Comparison of ENCODE assay signal across 8 cellular contexts in the genomic region with DNA sequence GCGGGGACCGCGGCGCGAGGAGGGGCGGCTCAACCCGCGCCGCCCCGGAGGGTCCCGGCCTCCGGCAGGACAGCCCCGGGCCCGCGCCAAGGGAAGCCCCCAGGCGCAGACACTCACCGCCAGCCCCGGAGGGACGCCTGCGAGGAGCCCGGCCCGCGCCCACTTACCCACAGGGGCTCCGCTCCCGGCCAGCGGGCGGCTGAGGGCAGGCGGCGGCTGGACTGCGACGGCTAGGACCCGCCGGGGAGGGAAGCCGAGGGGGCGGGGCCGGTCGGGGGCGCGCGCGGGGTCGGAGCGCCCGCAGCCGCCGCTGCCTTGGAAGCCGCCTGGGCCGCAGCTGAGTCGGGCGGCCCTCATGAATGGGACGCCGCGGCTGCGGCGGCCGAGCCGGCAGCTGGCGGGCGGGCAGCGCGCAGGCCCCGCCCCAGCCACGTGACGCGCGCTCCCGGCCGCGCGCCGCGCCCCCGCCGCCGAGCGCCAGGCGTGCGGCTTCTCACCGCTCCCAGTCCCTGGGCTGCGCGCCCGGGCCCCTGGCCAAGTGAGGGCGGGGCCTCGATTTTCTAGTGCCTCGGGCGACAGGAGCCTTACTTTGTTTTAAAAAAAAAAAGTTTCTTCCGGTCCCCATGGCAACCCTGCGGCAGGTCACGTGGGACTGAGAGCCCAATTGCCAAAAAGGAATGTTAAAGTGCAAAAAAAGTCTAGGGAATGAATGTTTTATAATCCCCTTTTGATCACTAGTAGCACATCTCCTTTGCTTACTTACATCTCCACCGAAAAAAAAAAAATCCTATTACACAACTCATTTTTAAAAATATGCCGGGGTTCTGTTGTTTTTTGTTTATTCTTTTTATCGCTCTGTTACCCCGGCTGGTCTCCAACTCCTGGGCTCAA. TPM values are rescaled to one million over a fixed set of nuclear protein-coding genes. Genes with fewer than 3 reads are reported as not detected.
A peak's percentile ranks its signal among the peaks of the same experiment; 100 is the strongest.
DNase-seq lines count a peak whose midpoint lies in the region; ATAC-seq and TF ChIP-seq lines count a peak whose summit lies in the region.

A gene with protein sequence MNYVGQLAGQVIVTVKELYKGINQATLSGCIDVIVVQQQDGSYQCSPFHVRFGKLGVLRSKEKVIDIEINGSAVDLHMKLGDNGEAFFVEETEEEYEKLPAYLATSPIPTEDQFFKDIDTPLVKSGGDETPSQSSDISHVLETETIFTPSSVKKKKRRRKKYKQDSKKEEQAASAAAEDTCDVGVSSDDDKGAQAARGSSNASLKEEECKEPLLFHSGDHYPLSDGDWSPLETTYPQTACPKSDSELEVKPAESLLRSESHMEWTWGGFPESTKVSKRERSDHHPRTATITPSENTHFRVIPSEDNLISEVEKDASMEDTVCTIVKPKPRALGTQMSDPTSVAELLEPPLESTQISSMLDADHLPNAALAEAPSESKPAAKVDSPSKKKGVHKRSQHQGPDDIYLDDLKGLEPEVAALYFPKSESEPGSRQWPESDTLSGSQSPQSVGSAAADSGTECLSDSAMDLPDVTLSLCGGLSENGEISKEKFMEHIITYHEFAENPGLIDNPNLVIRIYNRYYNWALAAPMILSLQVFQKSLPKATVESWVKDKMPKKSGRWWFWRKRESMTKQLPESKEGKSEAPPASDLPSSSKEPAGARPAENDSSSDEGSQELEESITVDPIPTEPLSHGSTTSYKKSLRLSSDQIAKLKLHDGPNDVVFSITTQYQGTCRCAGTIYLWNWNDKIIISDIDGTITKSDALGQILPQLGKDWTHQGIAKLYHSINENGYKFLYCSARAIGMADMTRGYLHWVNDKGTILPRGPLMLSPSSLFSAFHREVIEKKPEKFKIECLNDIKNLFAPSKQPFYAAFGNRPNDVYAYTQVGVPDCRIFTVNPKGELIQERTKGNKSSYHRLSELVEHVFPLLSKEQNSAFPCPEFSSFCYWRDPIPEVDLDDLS (minus strand): TSS at position 225 of the 891 bp plus-strand sequence. CDS start 52,304 bp downstream, outside the sequence.

- peaks cover 14 to 19% of the 10 kb centered on the region in 2 experiments for H3K4me1 Mint-ChIP-seq in H9
- H3K4me1 Mint-ChIP-seq in natural killer cell, result peaks cover 33 to 39% of the 10 kb centered on the region in 2 donors

- WGBS in H9 (ENCODE audit: extremely low coverage, insufficient read length, low lambda C conversion rate), result no CpG with 5 or more reads among the region's 93 CpGs

- no peak within 1 kb of the TSS for H2BK20ac ChIP-seq in H9 (ENCODE audit: low read depth, low read length, poor library complexity, severe bottlenecking)

- peak within 1 kb of the TSS; percentile 27 for H3K14ac ChIP-seq in H9 (ENCODE audit: insufficient read depth, low read length)

- H3K27ac Mint-ChIP-seq in H9, result peak within 1 kb of the TSS; percentile 92 to 96 (median 96)
- peak within 1 kb of the TSS; percentile 88 for H3K27ac Mint-ChIP-seq in natural killer cell

- no peaks in the 10 kb centered on the region for H3K27me3 ChIP-seq in H9 (ENCODE audit: insufficient read depth, low read length)

- peaks cover 4% of the 10 kb centered on the region for H3K23me2 ChIP-seq in H9 (ENCODE audit: insufficient read length, low read depth, low read length, poor library complexity, severe bottlenecking)

- H3T11ph ChIP-seq in H9 (ENCODE audit: low read length), result no peak within 1 kb of the TSS

- peak; percentile 38; the same call in 1 of the 2 replicates for TF ChIP-seq POLR2A in Raji (IDR thresholded peaks at IDR 0.05; ENCODE audit: insufficient read depth, low read depth, low read length)

- peak within 1 kb of the TSS; percentile 86 to 95 for H3K4me3 Mint-ChIP-seq in H9
- H3K4me3 Mint-ChIP-seq in natural killer cell, result peak within 1 kb of the TSS; percentile 95

- H3K36me3 Mint-ChIP-seq in H9 (ENCODE audit: insufficient read depth in 1 of 3, low read depth in 3 of 3), result peaks cover 13 to 34% (median 16%) of the 10 kb centered on the region in 3 experiments
- H3K36me3 Mint-ChIP-seq in natural killer cell, result peaks cover 7% of the 10 kb centered on the region

- no peak within 1 kb of the TSS for H2AK5ac ChIP-seq in H9 (ENCODE audit: insufficient read length, low read length)

- H4K91ac ChIP-seq in H9 (ENCODE audit: insufficient read length, low read depth, low read length), result no peak within 1 kb of the TSS

- no peak within 1 kb of the TSS for H2BK12ac ChIP-seq in H9 (ENCODE audit: insufficient read length, low read depth, low read length)

- ATAC-seq in natural killer cell, result peak; percentile 87 to 94 (median 89)

- H4K8ac ChIP-seq in H9 (replicated peaks; ENCODE audit: insufficient read length, low read depth, low read length), result no peak within 1 kb of the TSS

- no peak within 1 kb of the TSS for H2BK15ac ChIP-seq in H9 (ENCODE audit: low read depth, low read length)

- no peaks in the 10 kb centered on the region for H3K79me2 ChIP-seq in H9 (ENCODE audit: insufficient read depth, low read length)

- H3K56ac ChIP-seq in H9 (ENCODE audit: insufficient read length, low read depth, low read length), result no peak within 1 kb of the TSS

- H3K9ac ChIP-seq in H9 (ENCODE audit: extremely low read depth, insufficient read length, low read length), result peak within 1 kb of the TSS; percentile 78

- no peak within 1 kb of the TSS for H3K4ac ChIP-seq in H9 (ENCODE audit: low read depth, low read length)

- no peak within 1 kb of the TSS for H3K18ac ChIP-seq in H9 (ENCODE audit: insufficient read length, low read depth, low read length)

- no peaks in the 10 kb centered on the region; a peak in 1 of 5 replicates for H3K9me3 Mint-ChIP-seq in H9
- no peaks in the 10 kb centered on the region for H3K9me3 Mint-ChIP-seq in natural killer cell

- H4K20me1 ChIP-seq in H9 (ENCODE audit: control insufficient read depth, insufficient read depth, insufficient read length), result no peaks in the 10 kb centered on the region

- H3K4me1 ChIP-seq in H9 (ENCODE audit: insufficient read depth, low read length), result no peaks in the 10 kb centered on the region

- no peak within 1 kb of the TSS for H2AFZ ChIP-seq in H9 (ENCODE audit: low read length)

- DNase-seq in ELR (ENCODE audit: low read depth) (peak; percentile 96), H9 (peak; percentile 96), M059J (ENCODE audit: low read depth) (peak; percentile 94), fibroblast of peridontal ligament (ENCODE audit: extremely low read depth) (peak; percentile 96), natural killer cell (peak; percentile 92)
- peak; percentile 92 for DNase-seq in activated T-helper 9 cell treated with anti-CD3 and anti-CD28 coated beads, Interleukin-2, amount 50 U/mL, for 16 hours (ENCODE audit: low read depth)
- DNase-seq in stimulated activated naive CD4-positive, alpha-beta T cell (lab: John Stamatoyannopoulos, UW), result peak; percentile 88 to 97 (median 95)

- no peak within 1 kb of the TSS for H2BK120ac ChIP-seq in H9 (ENCODE audit: low read depth, low read length, poor library complexity, severe bottlenecking)

- H4K5ac ChIP-seq in H9 (ENCODE audit: insufficient read length, low read depth, low read length), result no peak within 1 kb of the TSS

- no peaks in the 10 kb centered on the region for H3K9me3 ChIP-seq in H9 (ENCODE audit: control insufficient read depth, low read depth, low read length)

- H2BK5ac ChIP-seq in H9 (ENCODE audit: insufficient read length, low read length), result no peak within 1 kb of the TSS

- peaks cover 3% of the 10 kb centered on the region for H3K27me3 Mint-ChIP-seq in H9 (ENCODE audit: low read depth)
- H3K27me3 Mint-ChIP-seq in natural killer cell (ENCODE audit: low read depth in 2 of 2), result no peaks in the 10 kb centered on the region

- H3K4me2 ChIP-seq in H9 (ENCODE audit: insufficient read depth, insufficient read length, low read length), result peak within 1 kb of the TSS; percentile 76

- intact Hi-C loops in natural killer cell (cut with micrococcal nuclease), result loop anchor here (1.0 to 2.0 kb wide), 3 partner anchors 40 to 234 kb away; partner anchors contain the start of gene MYL12A

- peaks cover 2% of the 10 kb centered on the region for H3K79me1 ChIP-seq in H9 (ENCODE audit: insufficient read depth, low read depth, low read length, poor library complexity, severe bottlenecking)

- no peak within 1 kb of the TSS for H3K23ac ChIP-seq in H9 (ENCODE audit: insufficient read length, low read depth, low read length)

- TF ChIP-seq CTCF in H9 (conservative IDR thresholded peaks at IDR 0.05) (no peak), natural killer cell (IDR thresholded peaks at IDR 0.05) (no peak)

- no peak within 1 kb of the TSS for H3K27ac ChIP-seq in H9 (ENCODE audit: insufficient read length, low read depth, low read length)

RNA-seq across cellular contexts. Expression of the gene that starts here (rescaled TPM):
- total RNA-seq in H9 (2021) (9.2 and 9.9 TPM in 2 replicates), natural killer cell (10 to 100 TPM; 32.9 to 58.8 (median 57.1) TPM)
- total RNA-seq in M059J (2014; rRNA removed; shearing (Covaris generic)), result 29.5 and 36.2 TPM in 2 replicates
